ENCODE assay signal across 15 cellular contexts in the genomic region with DNA sequence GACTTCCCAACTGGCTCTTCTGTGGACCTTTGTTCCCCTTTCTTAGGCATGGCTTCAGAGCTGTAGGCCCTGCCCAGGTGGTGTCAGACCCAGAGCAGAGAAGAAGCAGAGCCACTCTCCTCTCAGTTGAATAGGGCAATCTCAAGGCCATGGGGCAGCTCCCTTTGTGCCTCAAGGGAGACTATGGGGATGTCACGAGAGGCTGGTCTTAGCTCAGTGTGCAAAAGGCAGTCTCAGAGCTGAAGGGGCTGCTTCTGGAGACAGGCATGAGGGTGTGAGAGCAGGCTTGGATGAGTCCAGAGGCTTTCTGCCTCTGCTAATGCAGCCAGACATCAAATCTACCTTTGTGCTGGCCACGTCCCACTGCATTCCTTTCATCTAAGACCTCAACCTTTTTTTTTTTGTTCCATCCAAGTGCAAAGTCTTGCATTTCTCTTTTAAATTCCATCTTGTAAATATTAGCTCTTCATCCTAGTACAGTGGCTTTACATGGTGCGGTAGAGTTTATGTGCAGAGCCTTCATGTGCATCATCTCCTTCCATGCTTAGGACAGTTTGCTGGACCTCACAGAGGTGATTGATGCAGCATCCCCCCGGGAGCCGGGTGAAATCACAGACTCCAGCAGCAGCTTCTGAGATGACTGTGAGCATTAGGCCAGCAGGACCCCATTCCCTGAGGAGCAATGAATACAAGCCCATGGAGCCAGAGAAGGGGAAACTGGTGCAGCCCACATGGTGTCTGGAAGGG. TPM values are rescaled to one million over a fixed set of nuclear protein-coding genes. Genes with fewer than 3 reads are reported as not detected.
DNase-seq lines count a peak whose midpoint lies in the region; TF ChIP-seq lines count a peak whose summit lies in the region.
"Had no signal": no experiment of that assay in that cellular context is flagged by ENCODE, and none has a peak within 500 bp of the region (broad histone marks: within the 10 kb centered on the region; RNA-seq: fewer than 3 reads in every experiment).

No MANE protein-coding gene starts in this region.

- no peaks in the 10 kb centered on the region for H3F3A ChIP-seq in OCI-LY1 (ENCODE audit: insufficient read depth, low read length)

- H3K9me2 ChIP-seq in OCI-LY1 (ENCODE audit: low read depth, low read length): no peaks in the 10 kb centered on the region

- H3K9me3 ChIP-seq in OCI-LY1 (ENCODE audit: low read length) (no peaks in the 10 kb centered on the region), esophagus muscularis mucosa (no peaks in the 10 kb centered on the region), spleen (no peaks in the 10 kb centered on the region)
- H3K9me3 ChIP-seq: breast epithelium had no signal

- H3K36me3 Mint-ChIP-seq in activated CD4-positive, alpha-beta T cell treated with anti-CD3 and anti-CD28 coated beads, Interleukin-2, amount 10 ng/mL, durations not matched to agents 7 days and 5 days (ENCODE audit: low read depth): no peaks in the 10 kb centered on the region

- peaks cover 30% of the 10 kb centered on the region for H3K4me1 Mint-ChIP-seq in activated CD4-positive, alpha-beta T cell treated with anti-CD3 and anti-CD28 coated beads, Interleukin-2, amount 10 ng/mL, durations not matched to agents 7 days and 5 days

- TF ChIP-seq CTCF in OCI-LY1 (IDR thresholded peaks at IDR 0.05; ENCODE audit: low read length) (no peak), esophagus muscularis mucosa (IDR thresholded peaks at IDR 0.05) (no peak), spleen (IDR thresholded peaks at IDR 0.05 in 8 of 11, conservative IDR thresholded peaks at IDR 0.05 in 3 of 11) (no peak)

- no peaks in the 10 kb centered on the region for H4K20me1 ChIP-seq in OCI-LY1 (ENCODE audit: insufficient read depth, low read length)

- 92% methylated on average over 5 of the region's 5 CpGs for WGBS in esophagus muscularis mucosa
- WGBS in spleen, 5 donors: 81 to 91% (median 88%) methylated on average over 5 of the region's 5 CpGs

- H3K27me3 ChIP-seq in OCI-LY1 (ENCODE audit: insufficient read depth, low read length) (no peaks in the 10 kb centered on the region), esophagus muscularis mucosa (no peaks in the 10 kb centered on the region), spleen (replicated peaks in 1 of 7) (no peaks in the 10 kb centered on the region)
- H3K27me3 ChIP-seq: breast epithelium had no signal

- peak overlapping the region; percentile 5; the same call in 1 of the 2 replicates for H3K9ac ChIP-seq in OCI-LY1 (ENCODE audit: low read length)

- no peak overlapping the region for H2AFZ ChIP-seq in OCI-LY1 (ENCODE audit: low read length)

- CTCF ChIA-PET in activated CD4-positive, alpha-beta T cell treated with anti-CD3 and anti-CD28 coated beads, Interleukin-2, amount 10 ng/mL, durations not matched to agents 7 days and 5 days (lab: Charles Lee): interaction anchor here (0.8 to 11.2 kb wide), 6 partner anchors 10 to 590 kb away, joined by 3 to 113 read pairs (median 4); no protein-coding TSS in a partner anchor

- no peak overlapping the region for H3K4me3 Mint-ChIP-seq in activated CD4-positive, alpha-beta T cell treated with anti-CD3 and anti-CD28 coated beads, Interleukin-2, amount 10 ng/mL, durations not matched to agents 7 days and 5 days

- no peak for TF ChIP-seq POLR2A in esophagus muscularis mucosa (IDR thresholded peaks at IDR 0.05; ENCODE audit: low read depth)
- no peak for TF ChIP-seq POLR2A in spleen (IDR thresholded peaks at IDR 0.05)

- no peaks in the 10 kb centered on the region for H3K9me3 Mint-ChIP-seq in activated CD4-positive, alpha-beta T cell treated with anti-CD3 and anti-CD28 coated beads, Interleukin-2, amount 10 ng/mL, durations not matched to agents 7 days and 5 days
- H3K9me3 Mint-ChIP-seq: activated T-helper 2 cell treated with anti-CD3 and anti-CD28 coated beads, Interferon-gamma antibody, Interleukin-2, Interleukin-4, amounts not matched to agents 10 μg/mL and 5 μg/mL and 100 μg/mL, durations not matched to agents 14 hours and 24 hours and 36 hours had no signal

- intact Hi-C loops in esophagus muscularis mucosa (cut with DNase I) (loop anchor here (2.0 to 10.0 kb wide), 3 partner anchors 36 to 452 kb away; no protein-coding TSS in a partner anchor), spleen (cut with DNase I; ENCODE audit: low total_unique reads) (loop anchor here (5.0 to 10.0 kb wide), 3 partner anchors 34 to 452 kb away; partner anchors contain the start of gene FCHSD2)

- H3K36me3 ChIP-seq in OCI-LY1 (ENCODE audit: insufficient read depth, low read length): no peaks in the 10 kb centered on the region
- no peaks in the 10 kb centered on the region for H3K36me3 ChIP-seq in esophagus muscularis mucosa
- no peaks in the 10 kb centered on the region for H3K36me3 ChIP-seq in spleen
- H3K36me3 ChIP-seq: breast epithelium had no signal

- POLR2A ChIA-PET in activated CD4-positive, alpha-beta T cell treated with anti-CD3 and anti-CD28 coated beads, Interleukin-2, amount 10 ng/mL, durations not matched to agents 7 days and 5 days (lab: Charles Lee): no interaction called here

- H3K79me2 ChIP-seq in OCI-LY1 (ENCODE audit: insufficient read depth, low read length): no peaks in the 10 kb centered on the region

- TF ChIP-seq EP300 in esophagus muscularis mucosa (IDR thresholded peaks at IDR 0.05): no peak

- DNase-seq in activated CD4-positive, alpha-beta T cell treated with anti-CD3 and anti-CD28 coated beads, Interleukin-2, amount 10 ng/mL, durations not matched to agents 7 days and 5 days: no peak
- no peak for DNase-seq in activated CD4-positive, alpha-beta T cell treated with anti-CD3 and anti-CD28 coated beads for 4 hours
- DNase-seq in esophagus muscularis mucosa (ENCODE audit: extremely low spot score) (no peak), spleen (peak; percentile 58), pons (ENCODE audit: low spot score) (no peak), SW480 (ENCODE audit: low spot score) (no peak)
- DNase-seq in effector CD4-positive, alpha-beta T cell: no peak
- DNase-seq: activated CD4-positive, alpha-beta T cell treated with anti-CD3 and anti-CD28 coated beads for 1 hour had no signal

- no peak overlapping the region; the same call in 1 of the 2 replicates for H3K4me2 ChIP-seq in OCI-LY1 (ENCODE audit: low read length)

- no peak overlapping the region for H3K4me3 ChIP-seq in OCI-LY1 (ENCODE audit: low read depth, low read length, poor library complexity, severe bottlenecking)
- H3K4me3 ChIP-seq in esophagus muscularis mucosa: no peak overlapping the region
- H3K4me3 ChIP-seq in spleen: no peak overlapping the region
- H3K4me3 ChIP-seq: breast epithelium, skin epidermis had no signal

- peak overlapping the region; percentile 61 for H3K27ac Mint-ChIP-seq in activated CD4-positive, alpha-beta T cell treated with anti-CD3 and anti-CD28 coated beads, Interleukin-2, amount 10 ng/mL, durations not matched to agents 7 days and 5 days
- H3K27ac Mint-ChIP-seq: activated T-helper 2 cell treated with anti-CD3 and anti-CD28 coated beads, Interferon-gamma antibody, Interleukin-2, Interleukin-4, amounts not matched to agents 10 μg/mL and 5 μg/mL and 100 μg/mL, durations not matched to agents 14 hours and 24 hours and 36 hours had no signal

- H3K27me3 Mint-ChIP-seq in activated CD4-positive, alpha-beta T cell treated with anti-CD3 and anti-CD28 coated beads, Interleukin-2, amount 10 ng/mL, durations not matched to agents 7 days and 5 days: peaks cover 9% of the 10 kb centered on the region

- H3K4me1 ChIP-seq in OCI-LY1 (ENCODE audit: insufficient read depth, low read length, severe bottlenecking): peaks cover 26% of the 10 kb centered on the region
- H3K4me1 ChIP-seq in esophagus muscularis mucosa: peaks cover 25 to 54% (median 31%) of the 10 kb centered on the region in 4 donors
- H3K4me1 ChIP-seq in spleen: peaks cover 37 to 76% (median 59%) of the 10 kb centered on the region in 6 donors
- H3K4me1 ChIP-seq: breast epithelium had no signal

- H3K27ac ChIP-seq in OCI-LY1 (ENCODE audit: low read depth, low read length, poor library complexity, severe bottlenecking): peak overlapping the region; percentile 59
- H3K27ac ChIP-seq in esophagus muscularis mucosa (replicated peaks in 1 of 4): peak overlapping the region in 3 of 4 donors; percentile 42 to 67 (median 63)
- peak overlapping the region; percentile 58 to 79 (median 74) for H3K27ac ChIP-seq in spleen

RNA-seq across cellular contexts. Expression of gene FCHSD2, which starts 34.2 kb away (rescaled TPM):
- 10 to 100 TPM; 52.8 to 57.2 TPM for total RNA-seq in activated CD4-positive, alpha-beta T cell treated with anti-CD3 and anti-CD28 coated beads, Interleukin-2, amount 10 ng/mL, durations not matched to agents 7 days and 5 days
- 10 to 100 TPM; 20.4 to 42.4 (median 26.4) TPM for total RNA-seq in esophagus muscularis mucosa
- 100 to 1,000 TPM in 4 of 7 donors, 10 to 100 TPM in 3; 66.1 to 129 (median 110) TPM for total RNA-seq in spleen
- polyA plus RNA-seq in spleen: 10 to 100 TPM; 30.2 to 35.0 (median 32.2) TPM

RNA-seq across cellular contexts. Expression of gene P2RY2, which starts 41.8 kb away (rescaled TPM):
- not detected for total RNA-seq in activated CD4-positive, alpha-beta T cell treated with anti-CD3 and anti-CD28 coated beads, Interleukin-2, amount 10 ng/mL, durations not matched to agents 7 days and 5 days
- total RNA-seq in esophagus muscularis mucosa (under 1 TPM in 3 of 4 donors, not detected in 1; 0.32 to 0.83 (median 0.52) TPM), spleen (10 to 100 TPM in 5 of 7 donors, 1 to 10 TPM in 2; 8.3 to 17.5 (median 12.0) TPM)
- 1 to 10 TPM in 2 of 3 donors, under 1 TPM in 1; 0.99 to 3.3 (median 1.2) TPM for polyA plus RNA-seq in spleen
- total RNA-seq: activated T-helper 2 cell treated with anti-CD3 and anti-CD28 coated beads, Interferon-gamma antibody, Interleukin-2, Interleukin-4, amounts not matched to agents 10 μg/mL and 5 μg/mL and 100 μg/mL, durations not matched to agents 14 hours and 24 hours and 36 hours; H4; temporal lobe had no signal
- polyA plus RNA-seq: neural cell had no signal

Comparison
In these comparisons a context has a peak if more than half of its experiments do, and no peak if none do; other contexts are left out.
1. RNA of gene P2RY2, which starts 41.8 kb away (total RNA-seq): 8.3 to 17.5 TPM in spleen; 0.32 to 0.83 TPM in esophagus muscularis mucosa and not detected in activated CD4-positive, alpha-beta T cell treated with anti-CD3 and anti-CD28 coated beads, Interleukin-2, amount 10 ng/mL, durations not matched to agents 7 days and 5 days; every median in the first group is over 4 times any median in the second.
2. Peak in every context shown above with its lines, with median percentiles within 50 percentile points of each other: H3K27ac ChIP-seq.